ENCODE assay signal across 8 cellular contexts in the genomic region with DNA sequence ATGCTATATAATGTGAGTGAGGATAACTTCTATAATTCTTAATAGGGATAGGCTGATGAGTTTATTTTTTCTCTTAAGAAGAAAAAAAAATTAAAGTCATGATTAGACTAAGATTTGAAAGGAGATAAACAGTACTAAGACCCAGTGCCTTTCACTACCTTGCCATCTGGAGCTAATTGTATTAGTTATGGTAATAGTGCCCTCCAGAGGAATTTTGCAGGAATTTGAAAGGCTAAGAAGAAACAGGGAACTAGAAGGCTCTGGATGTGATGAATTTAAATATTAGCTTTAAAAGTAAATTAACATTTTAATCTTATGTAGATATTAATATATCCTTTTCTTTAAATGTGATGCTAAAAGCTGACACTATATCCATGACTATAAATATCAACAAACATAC. TPM values are rescaled to one million over a fixed set of nuclear protein-coding genes. Genes with fewer than 3 reads are reported as not detected.
DNase-seq lines count a peak whose midpoint lies in the region; ATAC-seq, FAIRE-seq and TF ChIP-seq lines count a peak whose summit lies in the region.

No MANE protein-coding gene starts in this region.

- no peak for ATAC-seq in Right ventricle myocardium inferior
- no peak for ATAC-seq in activated CD8-positive, alpha-beta memory T cell treated with anti-CD3 and anti-CD28 coated beads, Interleukin-2, amount 10 ng/mL, durations not matched to agents 7 days and 5 days

- no peaks in the 10 kb centered on the region for H3K9me3 Mint-ChIP-seq in osteocyte (ENCODE audit: unreplicated experiment)
- H3K9me3 Mint-ChIP-seq in activated CD8-positive, alpha-beta memory T cell treated with anti-CD3 and anti-CD28 coated beads, Interleukin-2, amount 10 ng/mL, durations not matched to agents 7 days and 5 days (ENCODE audit: low read depth) = no peaks in the 10 kb centered on the region

- H3K36me3 ChIP-seq in cardiac muscle cell = no peaks in the 10 kb centered on the region

- no peaks in the 10 kb centered on the region for H3K36me3 Mint-ChIP-seq in osteocyte (ENCODE audit: unreplicated experiment)
- H3K36me3 Mint-ChIP-seq in activated CD8-positive, alpha-beta memory T cell treated with anti-CD3 and anti-CD28 coated beads, Interleukin-2, amount 10 ng/mL, durations not matched to agents 7 days and 5 days = no peaks in the 10 kb centered on the region

- intact Hi-C loops in Right ventricle myocardium inferior (cut with DNase I) = loop anchor here (10.0 kb wide), 1 partner anchor 80 kb away; no protein-coding TSS in a partner anchor

- FAIRE-seq in GM19239 (lab: Jason Lieb, UNC) = no peak

- H3K27me3 Mint-ChIP-seq in osteocyte (ENCODE audit: unreplicated experiment) = peaks cover 5% of the 10 kb centered on the region
- no peaks in the 10 kb centered on the region for H3K27me3 Mint-ChIP-seq in activated CD8-positive, alpha-beta memory T cell treated with anti-CD3 and anti-CD28 coated beads, Interleukin-2, amount 10 ng/mL, durations not matched to agents 7 days and 5 days

- H3K4me3 Mint-ChIP-seq in osteocyte (ENCODE audit: unreplicated experiment) = no peak overlapping the region
- no peak overlapping the region for H3K4me3 Mint-ChIP-seq in activated CD8-positive, alpha-beta memory T cell treated with anti-CD3 and anti-CD28 coated beads, Interleukin-2, amount 10 ng/mL, durations not matched to agents 7 days and 5 days

- CTCF ChIA-PET in activated CD8-positive, alpha-beta memory T cell treated with anti-CD3 and anti-CD28 coated beads, Interleukin-2, amount 10 ng/mL, durations not matched to agents 7 days and 5 days (lab: Charles Lee) = interaction anchor here (0.9 kb wide), 1 partner anchor 96 kb away, joined by 4 read pairs; no protein-coding TSS in a partner anchor

- peak; percentile 62 for TF ChIP-seq CTCF in cardiac muscle cell (IDR thresholded peaks at IDR 0.05; ENCODE audit: low read depth, low read length)
- peak; percentile 72 for TF ChIP-seq CTCF in osteocyte (IDR thresholded peaks at IDR 0.05)

- H3K27ac Mint-ChIP-seq in osteocyte (ENCODE audit: unreplicated experiment) = no peak overlapping the region
- H3K27ac Mint-ChIP-seq in activated CD8-positive, alpha-beta memory T cell treated with anti-CD3 and anti-CD28 coated beads, Interleukin-2, amount 10 ng/mL, durations not matched to agents 7 days and 5 days = no peak overlapping the region

- no peak overlapping the region for H3K27ac ChIP-seq in cardiac muscle cell

- no peak overlapping the region for H3K4me3 ChIP-seq in cardiac muscle cell

- peaks cover 5% of the 10 kb centered on the region for H3K4me1 ChIP-seq in cardiac muscle cell (ENCODE audit: low read depth)

- no peaks in the 10 kb centered on the region for H3K9me3 ChIP-seq in cardiac muscle cell (ENCODE audit: low read depth)

- no peaks in the 10 kb centered on the region for H3K27me3 ChIP-seq in cardiac muscle cell

- no peaks in the 10 kb centered on the region for H3K4me1 Mint-ChIP-seq in osteocyte (ENCODE audit: unreplicated experiment)
- no peaks in the 10 kb centered on the region for H3K4me1 Mint-ChIP-seq in activated CD8-positive, alpha-beta memory T cell treated with anti-CD3 and anti-CD28 coated beads, Interleukin-2, amount 10 ng/mL, durations not matched to agents 7 days and 5 days

- DNase-seq in cardiac muscle cell (ENCODE audit: low read depth in 1 of 2, low spot score in 1 of 2) (peak; percentile 46 to 68), Right ventricle myocardium inferior (ENCODE audit: missing footprints) (no peak), NCI-H526 (lab: John Stamatoyannopoulos, UW) (peak; percentile 13 to 36), dermis blood vessel endothelial cell (peak; percentile 49), osteocyte (ENCODE audit: extremely low spot score, unreplicated experiment) (no peak), GM19239 (ENCODE audit: insufficient read length, low spot score) (no peak)
- DNase-seq in activated effector memory CD4-positive, alpha-beta T cell treated with anti-CD3 and anti-CD28 coated beads, Interleukin-2, amount 50 U/mL, for 16 hours = no peak
- DNase-seq in activated CD8-positive, alpha-beta memory T cell treated with anti-CD3 and anti-CD28 coated beads, Interleukin-2, amount 10 ng/mL, durations not matched to agents 7 days and 5 days = no peak

RNA-seq across cellular contexts. Expression of a gene that starts 36.6 kb away (rescaled TPM):
- total RNA-seq in cardiac muscle cell = not detected in 2 replicates
- not detected in 2 replicates for polyA plus RNA-seq in cardiac muscle cell
- not detected for total RNA-seq in Right ventricle myocardium inferior
- 1.0 and 3.0 TPM in 2 replicates for total RNA-seq in dermis blood vessel endothelial cell
- total RNA-seq in osteocyte = not detected in 2 replicates
- not detected for total RNA-seq in activated CD8-positive, alpha-beta memory T cell treated with anti-CD3 and anti-CD28 coated beads, Interleukin-2, amount 10 ng/mL, durations not matched to agents 7 days and 5 days

Comparison
In these comparisons a context has a peak if more than half of its experiments do, and no peak if none do; other contexts are left out.
1. DNase-seq: peak in cardiac muscle cell (2 of 2), NCI-H526 (2 of 2) and dermis blood vessel endothelial cell (single experiment); none in Right ventricle myocardium inferior (single experiment), osteocyte (single experiment), GM19239 (single experiment), activated effector memory CD4-positive, alpha-beta T cell treated with anti-CD3 and anti-CD28 coated beads, Interleukin-2, amount 50 U/mL, for 16 hours (single experiment) and activated CD8-positive, alpha-beta memory T cell treated with anti-CD3 and anti-CD28 coated beads, Interleukin-2, amount 10 ng/mL, durations not matched to agents 7 days and 5 days (single experiment).